ENCODE assay signal across 11 cellular contexts in genomic region chr22:44360686-44361381, GRCh38. TPM values are rescaled to one million over a fixed set of nuclear protein-coding genes. Genes with fewer than 3 reads are reported as not detected.
A peak's percentile ranks its signal among the peaks of the same experiment; 100 is the strongest.
DNase-seq lines count a peak whose midpoint lies in the region; ATAC-seq and TF ChIP-seq lines count a peak whose summit lies in the region.
"Had no signal": no experiment of that assay in that cellular context is flagged by ENCODE, and none has a peak within 500 bp of the region (broad histone marks: within the 10 kb centered on the region; RNA-seq: fewer than 3 reads in every experiment).

No MANE protein-coding gene starts in this region.

- peak overlapping the region; percentile 71 for H3K9ac ChIP-seq in GM23248
- peak overlapping the region; percentile 65 for H3K9ac ChIP-seq in skeletal muscle satellite cell (ENCODE audit: low read depth, low read length)

- ATAC-seq in natural killer cell, result no peak
- no peak for ATAC-seq in HG02885 (IDR thresholded peaks at IDR 0.05; ENCODE audit: poor library complexity, unreplicated experiment)
- ATAC-seq: activated CD4-positive, alpha-beta T cell treated with anti-CD3 and anti-CD28 coated beads for 36 hours had no signal

- H3K79me2 ChIP-seq in GM23248 (ENCODE audit: insufficient read depth), result no peaks in the 10 kb centered on the region

- TF ChIP-seq CTCF in cardiac muscle cell (IDR thresholded peaks at IDR 0.05; ENCODE audit: low read depth, low read length) (peak; percentile 46), natural killer cell (IDR thresholded peaks at IDR 0.05) (no peak)

- intact Hi-C loops in natural killer cell (cut with micrococcal nuclease), result no loop called here

- H4K20me1 ChIP-seq in GM23248 (ENCODE audit: insufficient read depth), result no peaks in the 10 kb centered on the region

- H3K4me1 Mint-ChIP-seq in natural killer cell, result no peaks in the 10 kb centered on the region
- H3K4me1 Mint-ChIP-seq: activated CD4-positive, alpha-beta T cell treated with anti-CD3 and anti-CD28 coated beads for 36 hours had no signal

- H2AFZ ChIP-seq in GM23248, result peak overlapping the region; percentile 48; the same call in 1 of the 2 replicates

- in situ Hi-C loops in GM23248 (cut with MboI), result no loop called here

- H3K36me3 ChIP-seq in GM23248 (ENCODE audit: low read depth), result no peaks in the 10 kb centered on the region
- H3K36me3 ChIP-seq in cardiac muscle cell, result no peaks in the 10 kb centered on the region
- no peaks in the 10 kb centered on the region for H3K36me3 ChIP-seq in skeletal muscle satellite cell (ENCODE audit: insufficient read depth, low read length)

- H3K27ac Mint-ChIP-seq in natural killer cell, result no peak overlapping the region
- H3K27ac Mint-ChIP-seq: activated CD4-positive, alpha-beta T cell treated with anti-CD3 and anti-CD28 coated beads for 36 hours; stimulated activated naive CD8-positive, alpha-beta T cell treated with anti-CD3 and anti-CD28 coated beads, Interleukin-15, Interleukin-2, amounts not matched to agents 100 ng/mL and 50 ng/mL, for 24 hours had no signal

- no peaks in the 10 kb centered on the region for H3K36me3 Mint-ChIP-seq in natural killer cell

- H3K9me3 Mint-ChIP-seq in natural killer cell, result no peaks in the 10 kb centered on the region
- H3K9me3 Mint-ChIP-seq: stimulated activated naive CD8-positive, alpha-beta T cell treated with anti-CD3 and anti-CD28 coated beads, Interleukin-15, Interleukin-2, amounts not matched to agents 100 ng/mL and 50 ng/mL, for 24 hours had no signal

- H3K9me2 ChIP-seq in GM23248 (ENCODE audit: insufficient read depth), result no peaks in the 10 kb centered on the region

- H3K27ac ChIP-seq in GM23248 (peak overlapping the region; percentile 87), cardiac muscle cell (no peak overlapping the region)

- H3K4me2 ChIP-seq in GM23248 (ENCODE audit: unreplicated experiment), result peak overlapping the region; percentile 20
- H3K4me2 ChIP-seq in skeletal muscle satellite cell (ENCODE audit: low read length), result peak overlapping the region; percentile 76

- H3F3A ChIP-seq in GM23248 (ENCODE audit: insufficient read depth), result peaks cover 11% of the 10 kb centered on the region

- H3K4me1 ChIP-seq in GM23248 (ENCODE audit: insufficient read depth), result peaks cover 32% of the 10 kb centered on the region
- peaks cover 6% of the 10 kb centered on the region for H3K4me1 ChIP-seq in cardiac muscle cell (ENCODE audit: low read depth)
- peaks cover 54% of the 10 kb centered on the region for H3K4me1 ChIP-seq in skeletal muscle satellite cell (ENCODE audit: control insufficient read depth, insufficient read depth, low read length)

- DNase-seq in GM23248 (peak; percentile 92), amniotic stem cell (lab: John Stamatoyannopoulos, UW) (peak; percentile 88), cardiac muscle cell (ENCODE audit: low read depth in 1 of 2, low spot score in 1 of 2) (peak in 1 of 2 donors; percentile 81), natural killer cell (no peak)
- no peak for DNase-seq in stimulated activated CD4-positive, alpha-beta T cell treated with anti-CD3 and anti-CD28 coated beads, Interleukin-1b, Interleukin-23, amount 100 ng/mL, for 48 hours
- DNase-seq in effector CD8-positive, alpha-beta T cell (lab: John Stamatoyannopoulos, UW), result no peak
- DNase-seq: activated CD4-positive, alpha-beta T cell treated with anti-CD3 and anti-CD28 coated beads for 36 hours; NCI-H187 had no signal

- no peaks in the 10 kb centered on the region for H3K9me3 ChIP-seq in GM23248 (ENCODE audit: low read depth)
- no peaks in the 10 kb centered on the region for H3K9me3 ChIP-seq in cardiac muscle cell (ENCODE audit: low read depth)
- no peaks in the 10 kb centered on the region for H3K9me3 ChIP-seq in skeletal muscle satellite cell (replicated peaks; ENCODE audit: low read length)

- peaks cover 0 to 5% of the 10 kb centered on the region in 2 donors for H3K27me3 Mint-ChIP-seq in natural killer cell (ENCODE audit: low read depth in 2 of 2)

- H3K4me3 Mint-ChIP-seq in natural killer cell, result no peak overlapping the region
- H3K4me3 Mint-ChIP-seq: activated CD4-positive, alpha-beta T cell treated with anti-CD3 and anti-CD28 coated beads for 36 hours; stimulated activated naive CD8-positive, alpha-beta T cell treated with anti-CD3 and anti-CD28 coated beads, Interleukin-15, Interleukin-2, amounts not matched to agents 100 ng/mL and 50 ng/mL, for 24 hours had no signal

- WGBS in GM23248 (ENCODE audit: low coverage in 1 of 2, low lambda C conversion rate in 2 of 2, missing lambda C conversion rate in 2 of 2), 2 experiments, result 26 to 30% methylated on average over 25 of the region's 25 CpGs

- H3K4me3 ChIP-seq in GM23248, result no peak overlapping the region
- no peak overlapping the region for H3K4me3 ChIP-seq in cardiac muscle cell
- peak overlapping the region; percentile 34 for H3K4me3 ChIP-seq in skeletal muscle satellite cell (ENCODE audit: low read length)

- H3K27me3 ChIP-seq in GM23248 (replicated peaks; ENCODE audit: insufficient read depth) (no peaks in the 10 kb centered on the region), cardiac muscle cell (no peaks in the 10 kb centered on the region), skeletal muscle satellite cell (ENCODE audit: control insufficient read depth, insufficient read depth, low read length) (peaks cover 11% of the 10 kb centered on the region)

RNA-seq across cellular contexts. Expression of gene SHISAL1, which starts 48.1 kb away (rescaled TPM):
- total RNA-seq in GM23248 (2014; rRNA removed; shearing (Covaris generic)), result 1.5 and 2.2 TPM in 2 replicates
- polyA plus RNA-seq in GM23248 (2016; fragmentation: Nextera tagmentation; extraction: Ambion mirVana) (0.49 and 0.58 TPM in 2 replicates), cardiac muscle cell (0.40 and 0.80 TPM in 2 replicates)
- total RNA-seq in cardiac muscle cell (2.5 and 2.8 TPM in 2 replicates), natural killer cell (not detected)
- total RNA-seq in skeletal muscle satellite cell (2012; rRNA removed), result 0.76 and 0.87 TPM in 2 replicates
- total RNA-seq: activated CD4-positive, alpha-beta T cell treated with anti-CD3 and anti-CD28 coated beads for 36 hours had no signal

Comparison
In these comparisons a context has a peak if more than half of its experiments do, and no peak if none do; other contexts are left out.
1. DNase-seq: peak in GM23248 (single experiment) and amniotic stem cell (single experiment); none in stimulated activated CD4-positive, alpha-beta T cell treated with anti-CD3 and anti-CD28 coated beads, Interleukin-1b, Interleukin-23, amount 100 ng/mL, for 48 hours (single experiment), natural killer cell (single experiment) and effector CD8-positive, alpha-beta T cell (single experiment).